Comparison of ENCODE assay signal across 14 cellular contexts in the genomic region with DNA sequence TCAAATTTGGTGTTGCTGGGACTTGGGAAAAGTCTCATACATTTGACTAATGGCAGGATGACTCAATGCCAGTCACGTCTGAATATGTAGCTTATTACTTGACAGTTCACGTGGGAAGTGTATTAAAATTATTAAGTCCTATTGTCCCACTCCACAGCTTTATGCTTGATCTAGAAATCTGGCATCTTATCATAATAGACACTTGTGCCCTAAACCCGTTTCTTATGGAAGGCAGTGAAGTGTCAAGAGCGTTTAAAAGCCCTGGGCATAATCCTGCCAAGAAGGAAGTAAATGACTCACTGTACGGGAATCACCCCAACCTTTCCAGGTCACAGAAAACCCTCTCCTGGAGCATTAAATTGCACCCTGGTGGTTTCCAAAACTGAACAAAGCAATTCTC.
A peak's percentile ranks its signal among the peaks of the same experiment; 100 is the strongest.
DNase-seq lines count a peak whose midpoint lies in the region; ATAC-seq, FAIRE-seq and TF ChIP-seq lines count a peak whose summit lies in the region.
"Had no signal": no experiment of that assay in that cellular context is flagged by ENCODE, and none has a peak within 500 bp of the region (broad histone marks: within the 10 kb centered on the region; RNA-seq: fewer than 3 reads in every experiment).

No MANE protein-coding gene starts in this region.

- POLR2A ChIA-PET in A549 (lab: Yijun Ruan, JAX) = no interaction called here

- H3K27me3 ChIP-seq in HUES6 (ENCODE audit: control insufficient read depth, insufficient read depth, low read length) = no peaks in the 10 kb centered on the region
- no peaks in the 10 kb centered on the region for H3K27me3 ChIP-seq in breast epithelium
- H3K27me3 ChIP-seq in lower lobe of right lung (ENCODE audit: low read depth) = no peaks in the 10 kb centered on the region
- H3K27me3 ChIP-seq: Peyer's patch had no signal

- peak overlapping the region; percentile 55 for H3K4me2 ChIP-seq in A549

- no peak for TF ChIP-seq RAD21 in A549 (conservative IDR thresholded peaks at IDR 0.05 in 1 of 2, IDR thresholded peaks at IDR 0.05 in 1 of 2)

- DNase-seq in A549 (ENCODE audit: low read depth in 1 of 2, low spot score in 1 of 2) (peak; percentile 3 to 15), breast epithelium (ENCODE audit: low spot score in 2 of 2) (no peak), lower lobe of right lung (no peak), SIG-M5 (lab: John Stamatoyannopoulos, UW) (no peak), CD1c-positive myeloid dendritic cell (ENCODE audit: extremely low spot score) (no peak), SIG-M5 treated with dmso at 0.1 percent for 504 hours (lab: John Stamatoyannopoulos, UW; ENCODE audit: unreplicated experiment) (no peak), cerebellum (ENCODE audit: low spot score) (no peak)
- DNase-seq: activated CD4-positive, alpha-beta T cell treated with anti-CD3 and anti-CD28 coated beads, Interleukin-2, amount 10 ng/mL, durations not matched to agents 24 days and 14 days; amniotic stem cell; NCI-H1105; Peyer's patch; retina had no signal

- WGBS in A549 (ENCODE audit: missing lambda C conversion rate) = 18% methylated on average over 5 of the region's 5 CpGs

- no peak for TF ChIP-seq CTCF in A549 (IDR thresholded peaks at IDR 0.05)
- no peak for TF ChIP-seq CTCF in breast epithelium (IDR thresholded peaks at IDR 0.05)
- TF ChIP-seq CTCF in lower lobe of right lung (IDR thresholded peaks at IDR 0.05) = no peak

- TF ChIP-seq EP300 in A549 (IDR thresholded peaks at IDR 0.05) = no peak

- peaks cover 41% of the 10 kb centered on the region for H3K36me3 ChIP-seq in HUES6 (ENCODE audit: control insufficient read depth, insufficient read depth, low read length)
- H3K36me3 ChIP-seq in breast epithelium = no peaks in the 10 kb centered on the region
- H3K36me3 ChIP-seq in lower lobe of right lung = no peaks in the 10 kb centered on the region
- H3K36me3 ChIP-seq: Peyer's patch had no signal

- no peak overlapping the region for H3K9ac ChIP-seq in HUES6 (ENCODE audit: low read length)

- ATAC-seq in A549 (peak; percentile 74 to 78; a peak in 5 of 6 replicates), lower lobe of right lung (peak; percentile 85 to 94)
- ATAC-seq: stimulated activated effector memory CD8-positive, alpha-beta T cell treated with anti-CD3 and anti-CD28 coated beads, Interleukin-12 subunit alpha, Interleukin-12 subunit beta, amount 100 ng/mL, for 72 hours had no signal

- intact Hi-C loops in breast epithelium (cut with DNase I; ENCODE audit: low total_unique reads) = no loop called here
- intact Hi-C loops in lower lobe of right lung (cut with DNase I) = no loop called here

- H3K27ac ChIP-seq in A549 (peak overlapping the region in 1 of 2 experiments; percentile 54; a peak in 2 of 6 replicates), HUES6 (ENCODE audit: low read depth, low read length) (0 out of 2 replicates have a peak overlapping the region, but pooled peaks have one; percentile 19), breast epithelium (peak overlapping the region; percentile 6 to 59), lower lobe of right lung (peak overlapping the region; percentile 72)

- TF ChIP-seq POLR2A in A549 (IDR thresholded peaks at IDR 0.05; ENCODE audit: low read length) = no peak
- TF ChIP-seq POLR2A in breast epithelium (IDR thresholded peaks at IDR 0.05) = no peak

- H3K4me3 ChIP-seq in A549 (no peak overlapping the region), HUES6 (ENCODE audit: low read depth, low read length) (no peak overlapping the region), breast epithelium (no peak overlapping the region), lower lobe of right lung (no peak overlapping the region)
- H3K4me3 ChIP-seq: Peyer's patch had no signal

- CTCF ChIA-PET in A549 (lab: Yijun Ruan, JAX) = interaction anchor here (0.6 kb wide), 1 partner anchor 201 kb away, joined by 3 read pairs; no protein-coding TSS in a partner anchor

- FAIRE-seq in A549 (lab: Jason Lieb, UNC) = no peak

- no peaks in the 10 kb centered on the region for H3K9me3 ChIP-seq in A549
- no peaks in the 10 kb centered on the region for H3K9me3 ChIP-seq in HUES6 (ENCODE audit: control insufficient read depth, insufficient read depth, low read depth, low read length)
- no peaks in the 10 kb centered on the region for H3K9me3 ChIP-seq in breast epithelium
- no peaks in the 10 kb centered on the region for H3K9me3 ChIP-seq in lower lobe of right lung
- H3K9me3 ChIP-seq: Peyer's patch had no signal

- H3K4me1 ChIP-seq in A549 = peaks cover 19% of the 10 kb centered on the region
- peaks cover 42% of the 10 kb centered on the region for H3K4me1 ChIP-seq in HUES6 (ENCODE audit: control insufficient read depth, insufficient read depth, low read length)
- H3K4me1 ChIP-seq in breast epithelium = no peaks in the 10 kb centered on the region
- H3K4me1 ChIP-seq in lower lobe of right lung = peaks cover 33% of the 10 kb centered on the region
- H3K4me1 ChIP-seq: Peyer's patch had no signal

TF ChIP-seq in A549, 52 proteins besides CTCF, POLR2A, EP300 and RAD21:
- peak; percentile 5; the same call in 1 of the 2 replicates for TF ChIP-seq FOSL2 (IDR thresholded peaks at IDR 0.05)
- 0 out of 2 replicates have a peak, but pooled peaks have one; percentile 4 for TF ChIP-seq FOSL2 (CRISPR knock-in tag; IDR thresholded peaks at IDR 0.05)
- no peak for TF ChIP-seq TFCP2L1 (CRISPR knock-in tag; IDR thresholded peaks at IDR 0.05)

Comparison
In these comparisons a context has a peak if more than half of its experiments do, and no peak if none do; other contexts are left out.
1. DNase-seq: peak in A549 (2 of 2); none in breast epithelium (0 of 2), lower lobe of right lung (single experiment), SIG-M5 (single experiment), CD1c-positive myeloid dendritic cell (single experiment), SIG-M5 treated with dmso at 0.1 percent for 504 hours (single experiment) and cerebellum (single experiment).